Comparison of ENCODE assay signal across 8 cellular contexts in the genomic region with DNA sequence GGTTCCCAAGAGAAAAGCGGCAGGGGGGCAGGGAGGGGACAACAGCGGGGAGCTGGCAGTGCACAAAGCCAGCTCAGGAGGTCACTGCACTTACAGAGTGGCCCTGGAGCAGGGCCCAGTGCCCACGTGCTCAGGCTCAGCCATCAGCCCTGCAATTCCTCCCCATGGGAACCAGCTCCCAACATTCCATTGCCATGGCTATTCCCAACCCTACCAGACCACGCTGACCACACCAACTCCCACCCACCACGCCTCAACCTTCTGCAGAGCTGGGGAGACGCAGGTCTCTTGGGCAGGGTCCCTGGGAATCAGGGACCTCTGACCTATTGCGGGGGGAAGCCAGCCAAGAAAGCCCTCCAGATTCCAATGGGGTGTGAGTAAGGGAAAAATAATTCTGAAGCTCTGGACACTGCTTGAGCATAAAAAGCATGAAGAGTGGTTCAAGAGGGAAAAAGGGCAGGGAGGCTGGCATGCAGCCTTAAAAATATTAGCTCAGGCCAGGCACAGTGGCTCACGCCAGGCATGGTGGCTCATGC. TPM values are rescaled to one million over a fixed set of nuclear protein-coding genes. Genes with fewer than 3 reads are reported as not detected.
DNase-seq lines count a peak whose midpoint lies in the region; ATAC-seq, FAIRE-seq and TF ChIP-seq lines count a peak whose summit lies in the region.

No MANE protein-coding gene starts in this region.

- no peak overlapping the region for H3K4me3 ChIP-seq in body of pancreas
- H3K4me3 ChIP-seq in kidney (ENCODE audit: low read length in 2 of 2), result no peak overlapping the region

- no peak for FAIRE-seq in kidney (lab: Jason Lieb, UNC)

- H3K36me3 ChIP-seq in body of pancreas (replicated peaks in 1 of 2; ENCODE audit: insufficient read depth in 1 of 2, low read depth in 2 of 2) (no peaks in the 10 kb centered on the region), kidney (ENCODE audit: control insufficient read depth in 1 of 2, insufficient read depth in 2 of 2, low read length in 2 of 2) (peaks cover 0 to 2% of the 10 kb centered on the region in 2 donors)

- ATAC-seq in body of pancreas (peak; percentile 60), GM18861 (IDR thresholded peaks at IDR 0.05; ENCODE audit: unreplicated experiment) (no peak), GM19328 (IDR thresholded peaks at IDR 0.05; ENCODE audit: unreplicated experiment) (no peak)

- intact Hi-C loops in body of pancreas (cut with DNase I), result no loop called here
- intact Hi-C loops in kidney (cut with DNase I), result no loop called here

- 30 to 52% methylated on average over 5 to 8 of the region's 8 CpGs for WGBS in body of pancreas, 2 donors

- H3K27me3 ChIP-seq in body of pancreas, result no peaks in the 10 kb centered on the region

- H3K27ac ChIP-seq in body of pancreas (peak overlapping the region; percentile 42 to 86 (median 78)), kidney (ENCODE audit: low read depth in 2 of 2, low read length in 2 of 2) (peak overlapping the region; percentile 72 to 82), substantia nigra (ENCODE audit: low read depth, low read length, poor library complexity, severe bottlenecking) (no peak overlapping the region)

- no peak for TF ChIP-seq CTCF in body of pancreas (IDR thresholded peaks at IDR 0.05)
- TF ChIP-seq CTCF in kidney (IDR thresholded peaks at IDR 0.05; ENCODE audit: borderline replicate concordance, extremely low read depth, insufficient read depth), result no peak

- H3K4me1 ChIP-seq in body of pancreas, result peaks cover 86% of the 10 kb centered on the region
- H3K4me1 ChIP-seq in kidney (ENCODE audit: control insufficient read depth in 1 of 2, insufficient read depth in 1 of 2, low read depth in 1 of 2, low read length in 2 of 2), result peaks cover 4 to 24% of the 10 kb centered on the region in 2 donors

- H3K9ac ChIP-seq in kidney (ENCODE audit: low read length in 2 of 2), result peak overlapping the region in 1 of 2 donors; percentile 26

- DNase-seq in HS-27A (ENCODE audit: low read depth), result peak; percentile 99
- peak; percentile 67 to 81 (median 76) for DNase-seq in body of pancreas
- DNase-seq in kidney, result no peak
- DNase-seq in substantia nigra (lab: John Stamatoyannopoulos, UW), result peak in 32 of 49 donors; percentile 8 to 73 (median 38)
- no peak for DNase-seq in mucosa of gallbladder (ENCODE audit: low spot score)
- DNase-seq in NCI-H345 (lab: John Stamatoyannopoulos, UW), result no peak

- TF ChIP-seq POLR2A in body of pancreas (IDR thresholded peaks at IDR 0.05), result no peak

- H3K9me3 ChIP-seq in body of pancreas (no peaks in the 10 kb centered on the region), kidney (ENCODE audit: control insufficient read depth in 1 of 2, low read length in 2 of 2) (no peaks in the 10 kb centered on the region)

RNA-seq across cellular contexts. Expression of a gene that starts 38.3 kb away (rescaled TPM):
- total RNA-seq in body of pancreas (10 to 100 TPM; 26.2 to 32.3 TPM), kidney (34.2 TPM), mucosa of gallbladder (34.2 TPM)
- 26.7 TPM for polyA plus RNA-seq in kidney (ENCODE audit: insufficient read depth, low read depth, low replicate concordance)

RNA-seq across cellular contexts. Expression of a gene that starts 39.4 kb away (rescaled TPM):
- total RNA-seq in body of pancreas (100 to 1,000 TPM; 547 to 586 TPM), kidney (40.3 TPM), mucosa of gallbladder (56.0 TPM)
- 48.7 TPM for polyA plus RNA-seq in kidney (ENCODE audit: insufficient read depth, low read depth, low replicate concordance)

Comparison
In these comparisons a context has a peak if more than half of its experiments do, and no peak if none do; other contexts are left out.
1. DNase-seq: peak in HS-27A (single experiment), body of pancreas (4 of 4) and substantia nigra (32 of 49); none in kidney (single experiment), mucosa of gallbladder (single experiment) and NCI-H345 (single experiment).